Comparison of ENCODE assay signal across 27 cellular contexts in the genomic region with DNA sequence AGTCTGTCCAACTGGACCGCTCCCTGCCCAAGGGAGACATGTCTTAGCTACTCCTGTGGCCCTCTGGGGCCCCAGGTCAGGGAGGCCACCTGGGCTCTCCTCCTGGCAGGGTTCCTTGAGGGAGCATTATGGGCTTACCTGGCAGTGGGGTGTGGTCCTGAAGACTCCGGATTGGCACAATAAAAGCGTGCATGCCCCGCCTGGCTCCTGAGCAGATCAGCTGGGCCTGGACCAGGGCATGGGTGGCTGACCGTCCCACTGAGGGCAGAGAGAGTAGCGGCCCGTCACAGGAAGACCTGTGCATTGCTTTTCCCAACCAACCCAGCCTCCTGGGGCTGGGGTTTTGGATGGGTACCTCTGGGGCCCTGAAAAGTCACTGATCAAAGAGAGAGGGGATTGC. TPM values are rescaled to one million over a fixed set of nuclear protein-coding genes. Genes with fewer than 3 reads are reported as not detected.
DNase-seq lines count a peak whose midpoint lies in the region; ATAC-seq and TF ChIP-seq lines count a peak whose summit lies in the region.
"Had no signal": no experiment of that assay in that cellular context is flagged by ENCODE, and none has a peak within 500 bp of the region (broad histone marks: within the 10 kb centered on the region; RNA-seq: fewer than 3 reads in every experiment).

No MANE protein-coding gene starts in this region.

- H3K4me1 ChIP-seq in right atrium auricular region, result peaks cover 0 to 31% of the 10 kb centered on the region in 2 donors
- peaks cover 40% of the 10 kb centered on the region for H3K4me1 ChIP-seq in left ventricle myocardium inferior
- H3K4me1 ChIP-seq in Panc1 (ENCODE audit: control insufficient read depth, insufficient read depth, low read length), result peaks cover 25% of the 10 kb centered on the region
- H3K4me1 ChIP-seq in transverse colon, result peaks cover 14 to 38% (median 24%) of the 10 kb centered on the region in 4 donors

- peak; percentile 21 for DNase-seq in right atrium auricular region (ENCODE audit: low spot score)
- DNase-seq in left ventricle myocardium inferior, result no peak
- DNase-seq in Panc1 (ENCODE audit: low read depth, low spot score), result no peak
- peak; percentile 39 to 50 for DNase-seq in left colon
- peak; percentile 37 for DNase-seq in transverse colon
- DNase-seq in stimulated activated naive CD8-positive, alpha-beta T cell treated with anti-CD3 and anti-CD28 coated beads, Interleukin-15, amount 100 ng/mL, for 72 hours, result no peak
- DNase-seq in mesenteric fat pad (ENCODE audit: low spot score), result no peak
- no peak for DNase-seq in pons (ENCODE audit: low spot score)
- DNase-seq: CD4-positive, alpha-beta memory T cell; COR-L47; DMS79 treated with DMSO at 0.1 percent for 48 hours; GF-D8; KBM-7; MV-4-11; NCI-H1105 treated with DMSO at 0.1 percent for 48 hours; NCI-H146; NCI-H1930; NCI-H2107; NCI-H524 treated with DMSO at 0.1 percent for 48 hours; NCI-H774; SJCRH30 had no signal

- peaks cover 25% of the 10 kb centered on the region for H3K4me1 Mint-ChIP-seq in stimulated activated naive CD8-positive, alpha-beta T cell treated with anti-CD3 and anti-CD28 coated beads, Interleukin-15, amount 100 ng/mL, for 72 hours

- no TSS peak for BruUV-seq in Panc1 (replicated peaks; lab: Mats Ljungman, UMichigan)

- H3K9me3 Mint-ChIP-seq in stimulated activated naive CD8-positive, alpha-beta T cell treated with anti-CD3 and anti-CD28 coated beads, Interleukin-15, amount 100 ng/mL, for 72 hours, result no peaks in the 10 kb centered on the region
- H3K9me3 Mint-ChIP-seq: CD4-positive, alpha-beta memory T cell had no signal

- H3K4me3 ChIP-seq in right atrium auricular region (no peak overlapping the region), left ventricle myocardium inferior (no peak overlapping the region), Panc1 (ENCODE audit: low read depth in 2 of 2, low read length in 2 of 2) (no peak overlapping the region), transverse colon (no peak overlapping the region)
- H3K4me3 ChIP-seq: SJCRH30 had no signal

- no peak overlapping the region for H3K27ac Mint-ChIP-seq in stimulated activated naive CD8-positive, alpha-beta T cell treated with anti-CD3 and anti-CD28 coated beads, Interleukin-15, amount 100 ng/mL, for 72 hours

- H3K27me3 ChIP-seq in right atrium auricular region (no peaks in the 10 kb centered on the region), left ventricle myocardium inferior (ENCODE audit: low read depth) (no peaks in the 10 kb centered on the region), Panc1 (ENCODE audit: control insufficient read depth, insufficient read depth, low read length) (no peaks in the 10 kb centered on the region), transverse colon (no peaks in the 10 kb centered on the region)
- H3K27me3 ChIP-seq: SJCRH30 had no signal

- CTCF ChIA-PET in Panc1 (lab: Charles Lee), result interaction anchor here (0.6 kb wide), 1 partner anchor 117 kb away, joined by 3 read pairs; no protein-coding TSS in a partner anchor

- H3K27me3 Mint-ChIP-seq in stimulated activated naive CD8-positive, alpha-beta T cell treated with anti-CD3 and anti-CD28 coated beads, Interleukin-15, amount 100 ng/mL, for 72 hours, result no peaks in the 10 kb centered on the region
- H3K27me3 Mint-ChIP-seq: CD4-positive, alpha-beta memory T cell had no signal

- no peak overlapping the region for H3K4me3 Mint-ChIP-seq in stimulated activated naive CD8-positive, alpha-beta T cell treated with anti-CD3 and anti-CD28 coated beads, Interleukin-15, amount 100 ng/mL, for 72 hours

- peaks cover 35% of the 10 kb centered on the region for H3K36me3 ChIP-seq in right atrium auricular region
- H3K36me3 ChIP-seq in left ventricle myocardium inferior, result peaks cover 78% of the 10 kb centered on the region
- no peaks in the 10 kb centered on the region for H3K36me3 ChIP-seq in Panc1 (ENCODE audit: control insufficient read depth, insufficient read depth, low read length)
- H3K36me3 ChIP-seq in transverse colon, result no peaks in the 10 kb centered on the region
- H3K36me3 ChIP-seq: SJCRH30 had no signal

- TF ChIP-seq EP300 in transverse colon (IDR thresholded peaks at IDR 0.05; ENCODE audit: low read depth), result no peak

- ATAC-seq in Panc1 (no peak), left colon (peak; percentile 16)
- no peak for ATAC-seq in stimulated activated naive CD8-positive, alpha-beta T cell treated with anti-CD3 and anti-CD28 coated beads, Interleukin-15, amount 100 ng/mL, for 72 hours
- ATAC-seq: Right ventricle myocardium inferior, SK-N-SH treated with all-trans-retinoic acid at 6 μM for 48 hours had no signal

- intact Hi-C loops in left ventricle myocardium inferior (cut with micrococcal nuclease) (no loop called here), Panc1 (cut with micrococcal nuclease; ENCODE audit: unreplicated experiment) (no loop called here), left colon (cut with DNase I, micrococcal nuclease) (no loop called here), transverse colon (cut with DNase I; ENCODE audit: low total_unique reads) (loop anchor here (10.0 kb wide), 1 partner anchor 67 kb away; no protein-coding TSS in a partner anchor)

- H3K27ac ChIP-seq in right atrium auricular region, result no peak overlapping the region
- H3K27ac ChIP-seq in left ventricle myocardium inferior (replicated peaks), result no peak overlapping the region
- no peak overlapping the region for H3K27ac ChIP-seq in Panc1 (ENCODE audit: low read length)
- no peak overlapping the region for H3K27ac ChIP-seq in transverse colon
- H3K27ac ChIP-seq: SJCRH30 had no signal

- 82 to 100% methylated on average over 1 to 7 of the region's 7 CpGs for WGBS in transverse colon (ENCODE audit: low coverage in 1 of 2), 2 donors

- no peak for TF ChIP-seq POLR2A in transverse colon (IDR thresholded peaks at IDR 0.05)

- no peaks in the 10 kb centered on the region for H3K9me3 ChIP-seq in right atrium auricular region
- no peaks in the 10 kb centered on the region for H3K9me3 ChIP-seq in left ventricle myocardium inferior (replicated peaks)
- H3K9me3 ChIP-seq in Panc1 (ENCODE audit: control insufficient read depth, insufficient read depth, low read depth, low read length), result no peaks in the 10 kb centered on the region
- no peaks in the 10 kb centered on the region for H3K9me3 ChIP-seq in transverse colon
- H3K9me3 ChIP-seq: SJCRH30 had no signal

- POLR2A ChIA-PET in Panc1 (lab: Charles Lee), result interaction anchor here (0.5 kb wide), 1 partner anchor 47 kb away, joined by 3 read pairs; no protein-coding TSS in a partner anchor

- no peak for TF ChIP-seq CTCF in right atrium auricular region (IDR thresholded peaks at IDR 0.05)
- no peak for TF ChIP-seq CTCF in left ventricle myocardium inferior (IDR thresholded peaks at IDR 0.05; ENCODE audit: borderline replicate concordance)
- TF ChIP-seq CTCF in Panc1 (IDR thresholded peaks at IDR 0.05), result 0 out of 2 replicates have a peak, but pooled peaks have one; percentile 4
- no peak for TF ChIP-seq CTCF in transverse colon (IDR thresholded peaks at IDR 0.05)

- in situ Hi-C loops in Panc1 (cut with HindIII; ENCODE audit: low pct_unique_long_range_greater_than_20kb, low sequenced_read_pairs) (no loop called here), transverse colon (cut with MboI; ENCODE audit: low pct_ligation_motif_present in 1 of 4, low pct_unique_long_range_greater_than_20kb in 1 of 4, low sequenced_read_pairs in 3 of 4) (loop anchor here (5.0 to 25.0 kb wide), 5 partner anchors 57 to 219 kb away; partner anchors contain the start of genes HTD2 (in 1 of the 4) and RPP14 (in 1 of the 4))

RNA-seq across cellular contexts. Expression of gene ACOX2, which starts 5.4 kb away (rescaled TPM):
- 10 to 100 TPM; 11.5 to 30.2 TPM for total RNA-seq in right atrium auricular region
- total RNA-seq in left ventricle myocardium inferior, result 37.2 TPM
- 3.2 TPM for total RNA-seq in Panc1 (2021; ENCODE audit: unreplicated experiment)
- 3.3 TPM for polyA plus RNA-seq in Panc1 (2012; ENCODE audit: insufficient read length)
- 10 to 100 TPM; 17.0 to 17.8 TPM for total RNA-seq in left colon
- 100 to 1,000 TPM in 1 of 4 donors, 10 to 100 TPM in 3; 28.3 to 125 (median 37.9) TPM for total RNA-seq in transverse colon
- 18.8 TPM for total RNA-seq in mesenteric fat pad
- total RNA-seq: CD4-positive, alpha-beta memory T cell had no signal
- polyA plus RNA-seq: CD4-positive, alpha-beta memory T cell had no signal

RNA-seq across cellular contexts. Expression of gene KCTD6, which starts 39.7 kb away (rescaled TPM):
- total RNA-seq in right atrium auricular region (10 to 100 TPM in 1 of 2 donors, 1 to 10 TPM in 1; 9.5 to 10.6 TPM), left ventricle myocardium inferior (6.2 TPM), Panc1 (2021; ENCODE audit: unreplicated experiment) (18.3 TPM), left colon (1 to 10 TPM; 5.7 to 6.3 TPM), transverse colon (10 to 100 TPM in 2 of 4 donors, 1 to 10 TPM in 2; 3.0 to 15.7 (median 11.2) TPM), mesenteric fat pad (8.0 TPM)
- polyA plus RNA-seq in Panc1 (2012; ENCODE audit: insufficient read length), result 16.8 TPM

RNA-seq across cellular contexts. Expression of gene FAM107A, which starts 45.6 kb away (rescaled TPM):
- total RNA-seq in right atrium auricular region (10 to 100 TPM; 76.5 to 80.7 TPM), left ventricle myocardium inferior (115 TPM), Panc1 (2021; ENCODE audit: unreplicated experiment) (0.08 TPM), left colon (10 to 100 TPM in 1 of 2 donors, 1 to 10 TPM in 1; 7.8 to 10.2 TPM), transverse colon (10 to 100 TPM; 14.1 to 21.9 (median 16.0) TPM), mesenteric fat pad (39.2 TPM)
- polyA plus RNA-seq in Panc1 (2012; ENCODE audit: insufficient read length), result 0.25 TPM
- total RNA-seq: CD4-positive, alpha-beta memory T cell; H4; LHCN-M2; MCF 10A; RPMI7951 had no signal
- polyA plus RNA-seq: CD4-positive, alpha-beta memory T cell had no signal

Comparison
In these comparisons a context has a peak if more than half of its experiments do, and no peak if none do; other contexts are left out.
1. DNase-seq: peak in right atrium auricular region (single experiment), left colon (2 of 2) and transverse colon (single experiment); none in left ventricle myocardium inferior (single experiment), Panc1 (single experiment), stimulated activated naive CD8-positive, alpha-beta T cell treated with anti-CD3 and anti-CD28 coated beads, Interleukin-15, amount 100 ng/mL, for 72 hours (0 of 2), mesenteric fat pad (single experiment) and pons (single experiment).